Comparison of ENCODE assay signal across 8 cellular contexts in genomic region chr12:67630373-67631088, GRCh38. TPM values are rescaled to one million over a fixed set of nuclear protein-coding genes. Genes with fewer than 3 reads are reported as not detected.
DNase-seq lines count a peak whose midpoint lies in the region; ATAC-seq and TF ChIP-seq lines count a peak whose summit lies in the region.

No MANE protein-coding gene starts in this region.

- H3K27me3 ChIP-seq in iPS-20b (ENCODE audit: insufficient read depth, low read length) (no peaks in the 10 kb centered on the region), ascending aorta (no peaks in the 10 kb centered on the region)

- intact Hi-C loops in ascending aorta (cut with DNase I) = no loop called here

- H3K27ac ChIP-seq in iPS-20b (ENCODE audit: low read length) (no peak overlapping the region), ascending aorta (no peak overlapping the region)

- in situ Hi-C loops in GM13976 (cut with MboI; ENCODE audit: low sequenced_read_pairs, unreplicated experiment) = no loop called here

- H3K4me1 ChIP-seq in iPS-20b (ENCODE audit: insufficient read depth, low read length) (peaks cover 28% of the 10 kb centered on the region; the same call in 1 of the 2 replicates), ascending aorta (peaks cover 3 to 7% of the 10 kb centered on the region in 2 donors)

- H3K36me3 ChIP-seq in iPS-20b (ENCODE audit: insufficient read depth, low read depth, low read length) (no peaks in the 10 kb centered on the region), ascending aorta (no peaks in the 10 kb centered on the region)

- TF ChIP-seq CTCF in ascending aorta (IDR thresholded peaks at IDR 0.05) = no peak
- no peak for TF ChIP-seq CTCF in GM13976 (IDR thresholded peaks at IDR 0.05; ENCODE audit: borderline replicate concordance, control extremely low read depth, extremely low read depth, insufficient read depth, missing control alignments)

- H3K4me3 ChIP-seq in iPS-20b (ENCODE audit: low read length) (peak overlapping the region; percentile 36; the same call in 1 of the 2 replicates), ascending aorta (no peak overlapping the region)

- ATAC-seq in GM18868 (IDR thresholded peaks at IDR 0.05; ENCODE audit: unreplicated experiment) = peak; percentile 96
- peak; percentile 94 for ATAC-seq in HG02884 (IDR thresholded peaks at IDR 0.05; ENCODE audit: unreplicated experiment)

- H3K9me3 ChIP-seq in iPS-20b (ENCODE audit: insufficient read depth, low read depth, low read length) (no peaks in the 10 kb centered on the region), ascending aorta (no peaks in the 10 kb centered on the region)

- peak; percentile 93 for DNase-seq in NOMO-1 treated with dmso at 0.1 percent for 144 hours (lab: John Stamatoyannopoulos, UW; ENCODE audit: unreplicated experiment)
- DNase-seq in activated T-cell treated with anti-CD3 and anti-CD28 coated beads, Interleukin-2, amount 50 U/mL, for 1 hour = peak; percentile 72
- peak; percentile 64 for DNase-seq in stimulated activated CD8-positive, alpha-beta memory T cell treated with anti-CD3 and anti-CD28 coated beads, Interleukin-15, amount 100 ng/mL, for 1 hour (ENCODE audit: low read depth)
- DNase-seq in ascending aorta (ENCODE audit: low spot score in 2 of 2) = no peak
- DNase-seq in GM13976 (ENCODE audit: low spot score) = no peak

- H3K9ac ChIP-seq in iPS-20b (ENCODE audit: low read depth, low read length) = no peak overlapping the region

RNA-seq across cellular contexts. Expression of gene DYRK2, which starts 18.0 kb away (rescaled TPM):
- 40.1 TPM for total RNA-seq in ascending aorta

Comparison
In these comparisons a context has a peak if more than half of its experiments do, and no peak if none do; other contexts are left out.
1. DNase-seq: peak in NOMO-1 treated with dmso at 0.1 percent for 144 hours (single experiment), activated T-cell treated with anti-CD3 and anti-CD28 coated beads, Interleukin-2, amount 50 U/mL, for 1 hour (single experiment) and stimulated activated CD8-positive, alpha-beta memory T cell treated with anti-CD3 and anti-CD28 coated beads, Interleukin-15, amount 100 ng/mL, for 1 hour (single experiment); none in ascending aorta (0 of 2) and GM13976 (single experiment).